ENCODE assay signal across 12 cellular contexts in genomic region chr11:74784234-74784633, GRCh38. TPM values are rescaled to one million over a fixed set of nuclear protein-coding genes. Genes with fewer than 3 reads are reported as not detected.
A peak's percentile ranks its signal among the peaks of the same experiment; 100 is the strongest.
DNase-seq lines count a peak whose midpoint lies in the region; ATAC-seq and TF ChIP-seq lines count a peak whose summit lies in the region.
"Had no signal": no experiment of that assay in that cellular context is flagged by ENCODE, and none has a peak within 500 bp of the region (broad histone marks: within the 10 kb centered on the region; RNA-seq: fewer than 3 reads in every experiment).

No MANE protein-coding gene starts in this region.

- H3K4me1 ChIP-seq in endodermal cell (ENCODE audit: control insufficient read depth, insufficient read depth, low read length) (no peaks in the 10 kb centered on the region), thyroid gland (peaks cover 7 to 8% of the 10 kb centered on the region in 2 donors)

- H3K27me3 ChIP-seq in CD4-positive, alpha-beta T cell (ENCODE audit: control insufficient read depth, insufficient read depth, low read length) = no peaks in the 10 kb centered on the region
- H3K27me3 ChIP-seq in endodermal cell (ENCODE audit: control insufficient read depth, insufficient read depth, low read length, poor library complexity, severe bottlenecking) (no peaks in the 10 kb centered on the region), thyroid gland (no peaks in the 10 kb centered on the region)

- TF ChIP-seq CTCF in CD4-positive, alpha-beta T cell (IDR thresholded peaks at IDR 0.05) = no peak
- TF ChIP-seq CTCF in endodermal cell (conservative IDR thresholded peaks at IDR 0.05) (no peak), thyroid gland (IDR thresholded peaks at IDR 0.05) (no peak)

- intact Hi-C loops in CD4-positive, alpha-beta T cell (cut with DNase I, micrococcal nuclease) = no loop called here
- intact Hi-C loops in thyroid gland (cut with DNase I) = no loop called here

- H3K9me3 ChIP-seq in CD4-positive, alpha-beta T cell (ENCODE audit: control insufficient read depth, low read length) = no peaks in the 10 kb centered on the region
- no peaks in the 10 kb centered on the region for H3K9me3 ChIP-seq in endodermal cell (ENCODE audit: control insufficient read depth, low read length)
- no peaks in the 10 kb centered on the region for H3K9me3 ChIP-seq in thyroid gland

- peaks cover under 1% of the 10 kb centered on the region for H3K36me3 ChIP-seq in endodermal cell (ENCODE audit: control insufficient read depth, insufficient read depth, low read length)
- no peaks in the 10 kb centered on the region for H3K36me3 ChIP-seq in thyroid gland

- 85 to 95% methylated on average over 4 to 5 of the region's 5 CpGs for WGBS in endodermal cell (ENCODE audit: insufficient coverage in 1 of 2, insufficient read length in 1 of 2), 2 experiments
- 74 to 82% methylated on average over 5 of the region's 5 CpGs for WGBS in thyroid gland, 2 donors

- POLR2A ChIA-PET in CD4-positive, alpha-beta T cell (lab: Charles Lee) = interaction anchor here (1.4 to 1.5 kb wide), 2 partner anchors 34 to 36 kb away, joined by 4 to 5 read pairs; partner anchors contain the start of gene RNF169

- peaks cover 8% of the 10 kb centered on the region for H3K36me3 Mint-ChIP-seq in CD4-positive, alpha-beta T cell (ENCODE audit: low read depth)
- H3K36me3 Mint-ChIP-seq in endodermal cell (ENCODE audit: low read depth) = no peaks in the 10 kb centered on the region

- ATAC-seq in CD4-positive, alpha-beta T cell (ENCODE audit: poor library complexity) = no peak
- ATAC-seq in GM18517 (IDR thresholded peaks at IDR 0.05; ENCODE audit: unreplicated experiment) (peak; percentile 46), HG03280 (IDR thresholded peaks at IDR 0.05; ENCODE audit: unreplicated experiment) (peak; percentile 43), esophagus mucosa (no peak)

- H3K9me3 Mint-ChIP-seq in CD4-positive, alpha-beta T cell = no peaks in the 10 kb centered on the region
- no peaks in the 10 kb centered on the region for H3K9me3 Mint-ChIP-seq in endodermal cell

- H3K9ac ChIP-seq in endodermal cell (ENCODE audit: extremely low read depth, low read length, poor library complexity, severe bottlenecking) = no peak overlapping the region

- CTCF ChIA-PET in CD4-positive, alpha-beta T cell (lab: Charles Lee) = interaction anchor here (1.1 kb wide), 1 partner anchor 47 kb away, joined by 3 read pairs; no protein-coding TSS in a partner anchor

- H3K4me3 Mint-ChIP-seq in CD4-positive, alpha-beta T cell = peak overlapping the region; percentile 3
- no peak overlapping the region for H3K4me3 Mint-ChIP-seq in endodermal cell

- H3K27ac Mint-ChIP-seq in CD4-positive, alpha-beta T cell = peak overlapping the region; percentile 19
- H3K27ac Mint-ChIP-seq in endodermal cell = peak overlapping the region; percentile 13

- H3K4me1 Mint-ChIP-seq in CD4-positive, alpha-beta T cell (ENCODE audit: low read depth) = peaks cover 12% of the 10 kb centered on the region
- H3K4me1 Mint-ChIP-seq in endodermal cell = peaks cover 4% of the 10 kb centered on the region

- no peak for DNase-seq in CD4-positive, alpha-beta T cell
- DNase-seq in endodermal cell (no peak), thyroid gland (no peak), hippocampal formation (lab: John Stamatoyannopoulos, UW) (no peak)
- DNase-seq in stimulated activated naive CD4-positive, alpha-beta T cell treated with Interleukin-2 at 50 U/mL for 16 hours (lab: John Stamatoyannopoulos, UW) = no peak
- DNase-seq: NCI-H1105 treated with DMSO at 0.1 percent for 48 hours; NK-92 treated with Interleukin-12 subunit alpha and Interleukin-12 subunit beta, amount 100 ng/mL, for 24 hours; T-helper 9 cell had no signal

- H3K27ac ChIP-seq in CD4-positive, alpha-beta T cell (ENCODE audit: low read depth, low read length) = no peak overlapping the region
- H3K27ac ChIP-seq in endodermal cell (ENCODE audit: low read depth, low read length) (no peak overlapping the region), thyroid gland (no peak overlapping the region)

- H3K4me3 ChIP-seq in endodermal cell (ENCODE audit: low read length) (no peak overlapping the region), thyroid gland (replicated peaks in 1 of 3) (no peak overlapping the region)

- no peak for TF ChIP-seq POLR2A in thyroid gland (IDR thresholded peaks at IDR 0.05)

- H3K27me3 Mint-ChIP-seq in CD4-positive, alpha-beta T cell = no peaks in the 10 kb centered on the region
- no peaks in the 10 kb centered on the region for H3K27me3 Mint-ChIP-seq in endodermal cell (ENCODE audit: insufficient read depth)

RNA-seq across cellular contexts. Expression of gene RNF169, which starts 35.6 kb away (rescaled TPM):
- 10 to 100 TPM; 15.2 to 15.5 TPM for total RNA-seq in CD4-positive, alpha-beta T cell
- 10 to 100 TPM; 18.3 to 23.6 TPM for total RNA-seq in endodermal cell
- 12.1 TPM for polyA plus RNA-seq in endodermal cell (2013, experiment 1 of 2)
- polyA plus RNA-seq in endodermal cell (2013, experiment 2 of 2) = 13.4 TPM
- total RNA-seq in thyroid gland = 10 to 100 TPM; 24.1 to 30.2 (median 27.5) TPM
- total RNA-seq in esophagus mucosa = 12.4 TPM

RNA-seq across cellular contexts. Expression of gene CHRDL2, which starts 53.0 kb away (rescaled TPM):
- total RNA-seq in CD4-positive, alpha-beta T cell = not detected
- total RNA-seq in endodermal cell (1 to 10 TPM in 1 of 2 donors, under 1 TPM in 1; 0.44 to 1.2 TPM), thyroid gland (not detected), esophagus mucosa (2.0 TPM)
- polyA plus RNA-seq in endodermal cell (2013, experiment 1 of 2) = 0.53 TPM
- 0.33 TPM for polyA plus RNA-seq in endodermal cell (2013, experiment 2 of 2)
- total RNA-seq: glomerular endothelial cell had no signal

Comparison
In these comparisons a context has a peak if more than half of its experiments do, and no peak if none do; other contexts are left out.
1. ATAC-seq: peak in GM18517 (single experiment) and HG03280 (single experiment); none in CD4-positive, alpha-beta T cell (single experiment) and esophagus mucosa (single experiment).